In genomic region chr19:33647146-33647545, GRCh38 we compare ENCODE assay signal across 16 cellular contexts. TPM values are rescaled to one million over a fixed set of nuclear protein-coding genes. Genes with fewer than 3 reads are reported as not detected.
A peak's percentile ranks its signal among the peaks of the same experiment; 100 is the strongest.
DNase-seq lines count a peak whose midpoint lies in the region; ATAC-seq and TF ChIP-seq lines count a peak whose summit lies in the region.
"Had no signal": no experiment of that assay in that cellular context is flagged by ENCODE, and none has a peak within 500 bp of the region (broad histone marks: within the 10 kb centered on the region; RNA-seq: fewer than 3 reads in every experiment).

No MANE protein-coding gene starts in this region.

- no peak for ATAC-seq in heart right ventricle
- ATAC-seq: HCT116 had no signal

- no peaks in the 10 kb centered on the region for H3K4me1 Mint-ChIP-seq in chondrocyte (ENCODE audit: low read depth)
- peaks cover 40% of the 10 kb centered on the region for H3K4me1 Mint-ChIP-seq in glutamatergic neuron (ENCODE audit: low read depth, unreplicated experiment)

- H3K36me3 ChIP-seq in heart right ventricle (no peaks in the 10 kb centered on the region), suprapubic skin (no peaks in the 10 kb centered on the region)

- H3K27me3 Mint-ChIP-seq in chondrocyte (ENCODE audit: low read depth), result peaks cover 7% of the 10 kb centered on the region
- H3K27me3 Mint-ChIP-seq in glutamatergic neuron (ENCODE audit: unreplicated experiment), result peaks cover 18% of the 10 kb centered on the region

- intact Hi-C loops in cardiac septum (cut with DNase I), result no loop called here
- intact Hi-C loops in heart right ventricle (cut with DNase I), result no loop called here

- TF ChIP-seq CTCF in heart right ventricle (IDR thresholded peaks at IDR 0.05) (no peak), chondrocyte (IDR thresholded peaks at IDR 0.05) (no peak), glutamatergic neuron (IDR thresholded peaks at IDR 0.05; ENCODE audit: partially characterized antibody, unreplicated experiment) (no peak), suprapubic skin (IDR thresholded peaks at IDR 0.05) (no peak)

- peaks cover 0 to 13% (median 0%) of the 10 kb centered on the region in 7 donors for H3K27me3 ChIP-seq in heart right ventricle
- no peaks in the 10 kb centered on the region for H3K27me3 ChIP-seq in suprapubic skin

- H3K4me3 ChIP-seq in heart right ventricle, result no peak overlapping the region
- H3K4me3 ChIP-seq in suprapubic skin, result no peak overlapping the region

- H3K27ac ChIP-seq in heart right ventricle (no peak overlapping the region), suprapubic skin (no peak overlapping the region)

- peak; percentile 60 for DNase-seq in cardiac septum (ENCODE audit: low spot score)
- DNase-seq in heart right ventricle, result no peak
- peak; percentile 22 for DNase-seq in chondrocyte (ENCODE audit: low spot score)
- no peak for DNase-seq in glutamatergic neuron
- DNase-seq in suprapubic skin (ENCODE audit: low spot score in 2 of 2), result peak; percentile 13 to 41
- DNase-seq in glomerular visceral epithelial cell (ENCODE audit: extremely low spot score), result no peak
- no peak for DNase-seq in NCI-H2227 treated with DMSO at 0.1 percent for 48 hours (lab: John Stamatoyannopoulos, UW)
- no peak for DNase-seq in stimulated activated CD4-positive, alpha-beta T cell treated with anti-CD3 and anti-CD28 coated beads, Interleukin-4, amount 100 ng/mL, for 1 hour
- DNase-seq: C1 segment of cervical spinal cord; Caco-2; CD4-positive, alpha-beta memory T cell; DMS153; DND-41; H9 had no signal

- H3K27ac Mint-ChIP-seq in chondrocyte (ENCODE audit: unreplicated experiment), result no peak overlapping the region
- H3K27ac Mint-ChIP-seq in glutamatergic neuron (ENCODE audit: unreplicated experiment), result peak overlapping the region; percentile 65
- H3K27ac Mint-ChIP-seq: CD4-positive, alpha-beta memory T cell had no signal

- WGBS in heart right ventricle, 2 donors, result 77 to 82% methylated on average over 6 of the region's 6 CpGs
- WGBS in suprapubic skin, result 84% methylated on average over 6 of the region's 6 CpGs

- H3K9me3 ChIP-seq in heart right ventricle (peaks cover 0 to 9% (median 0%) of the 10 kb centered on the region in 11 donors), suprapubic skin (no peaks in the 10 kb centered on the region)
- H3K9me3 ChIP-seq: Caco-2 had no signal

- no peak for TF ChIP-seq EP300 in suprapubic skin (IDR thresholded peaks at IDR 0.05)

- H3K4me3 Mint-ChIP-seq in chondrocyte (ENCODE audit: unreplicated experiment) (no peak overlapping the region), glutamatergic neuron (ENCODE audit: unreplicated experiment) (peak overlapping the region; percentile 41)
- H3K4me3 Mint-ChIP-seq: CD4-positive, alpha-beta memory T cell; H9 had no signal

- TF ChIP-seq POLR2A in suprapubic skin (IDR thresholded peaks at IDR 0.05), result no peak

- peaks cover 5% of the 10 kb centered on the region for H3K9me3 Mint-ChIP-seq in chondrocyte (ENCODE audit: low read depth)
- H3K9me3 Mint-ChIP-seq in glutamatergic neuron (ENCODE audit: unreplicated experiment), result peaks cover 19% of the 10 kb centered on the region
- H3K9me3 Mint-ChIP-seq: CD4-positive, alpha-beta memory T cell; H9 had no signal

- no peaks in the 10 kb centered on the region for H3K36me3 Mint-ChIP-seq in chondrocyte (ENCODE audit: low read depth)
- peaks cover 4% of the 10 kb centered on the region for H3K36me3 Mint-ChIP-seq in glutamatergic neuron (ENCODE audit: unreplicated experiment)
- H3K36me3 Mint-ChIP-seq: CD4-positive, alpha-beta memory T cell had no signal

- H3K4me1 ChIP-seq in heart right ventricle (no peaks in the 10 kb centered on the region), suprapubic skin (no peaks in the 10 kb centered on the region)
- H3K4me1 ChIP-seq: Caco-2 had no signal

RNA-seq across cellular contexts. Expression of gene CHST8, which starts 25.4 kb away (rescaled TPM):
- total RNA-seq in cardiac septum, result 0.27 TPM
- under 1 TPM in 7 of 10 donors, not detected in 3; 0.14 to 0.50 (median 0.22) TPM for total RNA-seq in heart right ventricle
- polyA plus RNA-seq in heart right ventricle, result under 1 TPM; 0.13 to 0.37 TPM
- total RNA-seq in chondrocyte, result 0.35 TPM in 1 of 3 replicates, not detected in the others
- 235 TPM for total RNA-seq in glutamatergic neuron (ENCODE audit: unreplicated experiment)
- under 1 TPM in 1 of 4 donors, not detected in 3; 0.36 TPM for total RNA-seq in suprapubic skin
- total RNA-seq: A172; Caco-2; CD4-positive, alpha-beta memory T cell had no signal
- polyA plus RNA-seq: CD4-positive, alpha-beta memory T cell had no signal

Comparison
In these comparisons a context has a peak if more than half of its experiments do, and no peak if none do; other contexts are left out.
1. DNase-seq: peak in cardiac septum (single experiment), chondrocyte (single experiment) and suprapubic skin (2 of 2); none in heart right ventricle (0 of 2), glutamatergic neuron (single experiment), glomerular visceral epithelial cell (single experiment), NCI-H2227 treated with DMSO at 0.1 percent for 48 hours (single experiment) and stimulated activated CD4-positive, alpha-beta T cell treated with anti-CD3 and anti-CD28 coated beads, Interleukin-4, amount 100 ng/mL, for 1 hour (single experiment).
2. RNA of gene CHST8, which starts 25.4 kb away (total RNA-seq): 235 TPM in glutamatergic neuron (single experiment); 0.35 TPM in chondrocyte, 0.27 TPM in cardiac septum (single experiment), 0.14 to 0.50 TPM in heart right ventricle and 0.36 TPM in suprapubic skin; every median in the first group is over 100 times any median in the second.